Comparison of ENCODE assay signal across 9 cellular contexts in the genomic region with DNA sequence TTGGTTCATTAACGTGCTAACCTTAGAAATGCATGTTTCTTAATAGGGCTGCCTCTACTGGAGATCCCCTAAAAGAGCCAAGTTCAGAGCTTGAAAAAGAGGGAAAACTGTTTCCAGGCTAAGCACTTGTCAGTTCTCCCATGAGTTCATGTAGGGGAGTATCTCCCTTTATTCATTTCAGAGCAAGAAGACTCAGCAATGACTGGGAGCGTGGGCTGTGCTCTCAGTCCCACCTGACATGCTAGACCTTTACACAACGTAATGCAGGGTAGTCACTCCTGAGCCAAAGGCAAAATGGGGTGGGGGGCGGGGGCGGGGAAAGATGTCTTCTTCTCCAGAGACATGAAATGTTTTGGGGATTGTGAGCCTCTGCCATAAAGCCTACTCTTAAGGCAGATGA.
"Had no signal": no experiment of that assay in that cellular context is flagged by ENCODE, and none has a peak within 500 bp of the region (broad histone marks: within the 10 kb centered on the region; RNA-seq: fewer than 3 reads in every experiment).

No MANE protein-coding gene starts in this region.

- H3K4me3 ChIP-seq: GM23248, GM23338, HAP-1 had no signal

- H3K9me3 ChIP-seq: HAP-1 had no signal

- ATAC-seq: GM23338, HCT116 had no signal

- H3K4me1 ChIP-seq: HAP-1 had no signal

- DNase-seq: GM23248, GOT3, H7, H9, HCEC 1CT, HFFc6 had no signal

- H3K27ac ChIP-seq: GM23248 had no signal

- H3K36me3 ChIP-seq: HAP-1 had no signal
